In the genomic region with DNA sequence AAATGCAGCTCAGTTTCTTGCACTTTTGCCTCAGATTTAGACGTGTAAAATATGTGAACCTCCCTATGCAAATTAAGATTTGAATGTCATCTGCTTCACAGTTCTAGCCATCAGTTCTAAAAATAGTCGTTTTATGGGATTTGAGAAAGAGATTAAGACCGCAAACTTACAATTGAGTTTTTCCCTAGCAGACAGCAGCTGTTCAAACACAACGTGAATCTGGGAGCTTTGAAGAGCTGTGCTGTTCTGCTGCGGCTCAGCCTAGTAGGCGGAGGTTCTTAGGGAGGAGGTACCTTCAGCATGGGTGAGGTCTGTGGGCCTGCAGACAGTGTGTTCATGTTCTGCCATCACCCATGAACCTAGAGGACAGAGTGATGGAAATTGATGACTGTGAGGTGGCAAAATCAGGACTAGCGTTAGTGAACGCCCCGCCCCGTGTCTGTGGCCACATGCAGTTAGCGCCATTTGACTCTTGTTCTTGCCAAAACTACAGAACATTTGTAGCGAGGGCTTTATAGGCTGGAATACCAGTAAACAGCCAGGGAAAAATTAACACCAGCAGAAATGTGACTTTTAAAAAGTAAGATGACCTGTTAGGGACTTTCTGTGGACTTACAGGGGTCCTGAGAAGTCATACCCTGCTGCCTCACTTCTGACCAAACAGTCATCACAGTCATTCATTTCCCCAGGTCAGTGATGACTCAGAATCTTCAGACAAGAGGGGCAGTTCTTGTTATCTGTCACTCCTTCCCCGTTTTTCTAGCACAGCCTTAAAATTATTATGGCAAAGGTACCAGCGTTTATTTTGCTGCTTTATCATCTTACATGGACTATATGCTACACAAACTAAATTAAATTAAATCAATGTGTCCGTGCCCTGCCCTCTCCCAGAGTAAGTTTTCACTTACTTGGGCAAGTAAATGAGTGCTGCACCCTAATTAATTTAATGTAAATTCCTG, we compare ENCODE assay signal across 9 cellular contexts.
DNase-seq lines count a peak whose midpoint lies in the region; ATAC-seq lines count a peak whose summit lies in the region.
"Had no signal": no experiment of that assay in that cellular context is flagged by ENCODE, and none has a peak within 500 bp of the region (broad histone marks: within the 10 kb centered on the region; RNA-seq: fewer than 3 reads in every experiment).

No MANE protein-coding gene starts in this region.

- H3K4me3 ChIP-seq in endocrine pancreas (ENCODE audit: control insufficient read depth, insufficient read depth, low read length) = peak overlapping the region; percentile 58
- H3K4me3 ChIP-seq: tibial nerve had no signal

- peaks cover 6% of the 10 kb centered on the region for H3K4me1 ChIP-seq in endocrine pancreas (ENCODE audit: control insufficient read depth, insufficient read depth, low read length)

- no peaks in the 10 kb centered on the region for H3K4me1 Mint-ChIP-seq in stimulated activated effector memory CD8-positive, alpha-beta T cell treated with anti-CD3 and anti-CD28 coated beads, Interleukin-12 subunit alpha, Interleukin-12 subunit beta, amount 100 ng/mL, for 72 hours
- H3K4me1 Mint-ChIP-seq in T-helper 17 cell = peaks cover 3% of the 10 kb centered on the region

- no peaks in the 10 kb centered on the region for H3K9me3 Mint-ChIP-seq in stimulated activated effector memory CD8-positive, alpha-beta T cell treated with anti-CD3 and anti-CD28 coated beads, Interleukin-12 subunit alpha, Interleukin-12 subunit beta, amount 100 ng/mL, for 72 hours

- H3K9me3 ChIP-seq in endocrine pancreas (ENCODE audit: control insufficient read depth, low read length) (no peaks in the 10 kb centered on the region), T-helper 17 cell (ENCODE audit: control insufficient read depth, low read length, poor library complexity, severe bottlenecking) (no peaks in the 10 kb centered on the region)
- H3K9me3 ChIP-seq: tibial nerve had no signal

- no peak overlapping the region for H3K27ac Mint-ChIP-seq in stimulated activated effector memory CD8-positive, alpha-beta T cell treated with anti-CD3 and anti-CD28 coated beads, Interleukin-12 subunit alpha, Interleukin-12 subunit beta, amount 100 ng/mL, for 72 hours
- no peak overlapping the region for H3K27ac Mint-ChIP-seq in T-helper 17 cell

- no peak overlapping the region for H3K9ac ChIP-seq in endocrine pancreas (ENCODE audit: control insufficient read depth, insufficient read depth, low read length)

- peak; percentile 98 for DNase-seq in DMS153 (lab: John Stamatoyannopoulos, UW)
- DNase-seq in NCI-H524 (lab: John Stamatoyannopoulos, UW) = peak; percentile 63 to 87
- DNase-seq in stimulated activated effector memory CD8-positive, alpha-beta T cell treated with anti-CD3 and anti-CD28 coated beads, Interleukin-12 subunit alpha, Interleukin-12 subunit beta, amount 100 ng/mL, for 72 hours (ENCODE audit: low spot score in 2 of 2) = peak in 1 of 2 donors; percentile 52
- DNase-seq in mucosa of gallbladder (ENCODE audit: low spot score) = no peak
- DNase-seq in T-helper 17 cell = no peak

- no peaks in the 10 kb centered on the region for H3K27me3 ChIP-seq in endocrine pancreas (ENCODE audit: control insufficient read depth, insufficient read depth, low read length)
- H3K27me3 ChIP-seq: tibial nerve had no signal

- no peak overlapping the region for H3K4me3 Mint-ChIP-seq in stimulated activated effector memory CD8-positive, alpha-beta T cell treated with anti-CD3 and anti-CD28 coated beads, Interleukin-12 subunit alpha, Interleukin-12 subunit beta, amount 100 ng/mL, for 72 hours
- H3K4me3 Mint-ChIP-seq in T-helper 17 cell = no peak overlapping the region

- ATAC-seq in GM19397 (IDR thresholded peaks at IDR 0.05; ENCODE audit: unreplicated experiment) (peak; percentile 75), HG03196 (IDR thresholded peaks at IDR 0.05; ENCODE audit: unreplicated experiment) (peak; percentile 69), T-helper 17 cell (no peak)
- ATAC-seq in stimulated activated effector memory CD8-positive, alpha-beta T cell treated with anti-CD3 and anti-CD28 coated beads, Interleukin-12 subunit alpha, Interleukin-12 subunit beta, amount 100 ng/mL, for 72 hours = peak; percentile 84

- peaks cover 4% of the 10 kb centered on the region for H3K36me3 Mint-ChIP-seq in stimulated activated effector memory CD8-positive, alpha-beta T cell treated with anti-CD3 and anti-CD28 coated beads, Interleukin-12 subunit alpha, Interleukin-12 subunit beta, amount 100 ng/mL, for 72 hours
- H3K36me3 Mint-ChIP-seq in T-helper 17 cell (ENCODE audit: low read depth) = peaks cover 14% of the 10 kb centered on the region

- H3K36me3 ChIP-seq in endocrine pancreas (ENCODE audit: control insufficient read depth, insufficient read depth, low read length) = no peaks in the 10 kb centered on the region

- H3K27me3 Mint-ChIP-seq in T-helper 17 cell = no peaks in the 10 kb centered on the region

Comparison
In these comparisons a context has a peak if more than half of its experiments do, and no peak if none do; other contexts are left out.
1. DNase-seq: peak in DMS153 (single experiment) and NCI-H524 (2 of 2); none in mucosa of gallbladder (single experiment) and T-helper 17 cell (0 of 3).